Comparison of ENCODE assay signal across 1 cellular context in the genomic region with DNA sequence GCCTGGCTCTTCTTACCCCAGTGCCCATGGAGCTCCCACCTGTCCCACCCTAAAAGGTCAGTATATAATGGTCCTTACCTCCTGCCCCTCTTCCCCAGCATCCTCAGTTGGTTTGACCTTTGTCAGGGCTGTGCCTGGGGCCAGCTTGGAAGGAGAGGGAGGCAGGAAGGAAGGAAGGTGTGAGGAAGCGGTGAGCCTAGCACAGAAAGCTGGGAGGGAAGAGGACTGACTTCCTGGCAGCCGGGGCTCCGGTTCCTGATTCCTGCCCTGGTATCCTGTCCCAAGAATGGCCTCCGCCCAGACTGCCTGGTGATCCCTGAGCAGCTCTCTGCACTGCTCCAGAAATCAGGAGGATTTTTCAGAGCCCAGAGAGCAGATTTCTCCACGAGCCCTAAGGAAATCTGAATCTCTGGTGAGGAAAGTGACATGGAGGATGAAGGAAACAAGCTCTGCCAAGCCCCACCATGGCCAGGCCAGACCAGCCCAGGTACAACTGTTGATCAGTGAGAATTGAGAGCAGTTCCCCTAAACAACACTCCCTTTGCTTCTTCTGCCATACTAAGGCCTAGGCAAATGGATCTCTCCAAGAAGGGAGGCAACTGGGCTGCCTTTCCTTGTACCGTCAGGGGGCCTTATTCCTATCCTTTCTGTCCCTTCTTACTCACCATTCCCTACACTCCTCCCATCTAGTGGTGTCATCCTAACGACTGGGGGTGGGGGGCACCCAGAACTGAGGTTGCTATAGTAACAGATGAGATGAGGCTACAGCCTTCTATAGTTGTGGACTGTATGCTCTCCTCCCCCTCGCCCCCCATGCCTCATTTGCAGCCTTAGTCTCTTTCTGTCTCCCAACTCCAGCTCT.
TF ChIP-seq lines count a peak whose summit lies in the region.

No MANE protein-coding gene starts in this region.

TF ChIP-seq in GM23338, 12 proteins besides CTCF, POLR2A, EP300 and RAD21:
- TF ChIP-seq, protein P1, sequence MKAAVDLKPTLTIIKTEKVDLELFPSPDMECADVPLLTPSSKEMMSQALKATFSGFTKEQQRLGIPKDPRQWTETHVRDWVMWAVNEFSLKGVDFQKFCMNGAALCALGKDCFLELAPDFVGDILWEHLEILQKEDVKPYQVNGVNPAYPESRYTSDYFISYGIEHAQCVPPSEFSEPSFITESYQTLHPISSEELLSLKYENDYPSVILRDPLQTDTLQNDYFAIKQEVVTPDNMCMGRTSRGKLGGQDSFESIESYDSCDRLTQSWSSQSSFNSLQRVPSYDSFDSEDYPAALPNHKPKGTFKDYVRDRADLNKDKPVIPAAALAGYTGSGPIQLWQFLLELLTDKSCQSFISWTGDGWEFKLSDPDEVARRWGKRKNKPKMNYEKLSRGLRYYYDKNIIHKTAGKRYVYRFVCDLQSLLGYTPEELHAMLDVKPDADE (IDR thresholded peaks at IDR 0.05) = no peak
- TF ChIP-seq, protein P2, sequence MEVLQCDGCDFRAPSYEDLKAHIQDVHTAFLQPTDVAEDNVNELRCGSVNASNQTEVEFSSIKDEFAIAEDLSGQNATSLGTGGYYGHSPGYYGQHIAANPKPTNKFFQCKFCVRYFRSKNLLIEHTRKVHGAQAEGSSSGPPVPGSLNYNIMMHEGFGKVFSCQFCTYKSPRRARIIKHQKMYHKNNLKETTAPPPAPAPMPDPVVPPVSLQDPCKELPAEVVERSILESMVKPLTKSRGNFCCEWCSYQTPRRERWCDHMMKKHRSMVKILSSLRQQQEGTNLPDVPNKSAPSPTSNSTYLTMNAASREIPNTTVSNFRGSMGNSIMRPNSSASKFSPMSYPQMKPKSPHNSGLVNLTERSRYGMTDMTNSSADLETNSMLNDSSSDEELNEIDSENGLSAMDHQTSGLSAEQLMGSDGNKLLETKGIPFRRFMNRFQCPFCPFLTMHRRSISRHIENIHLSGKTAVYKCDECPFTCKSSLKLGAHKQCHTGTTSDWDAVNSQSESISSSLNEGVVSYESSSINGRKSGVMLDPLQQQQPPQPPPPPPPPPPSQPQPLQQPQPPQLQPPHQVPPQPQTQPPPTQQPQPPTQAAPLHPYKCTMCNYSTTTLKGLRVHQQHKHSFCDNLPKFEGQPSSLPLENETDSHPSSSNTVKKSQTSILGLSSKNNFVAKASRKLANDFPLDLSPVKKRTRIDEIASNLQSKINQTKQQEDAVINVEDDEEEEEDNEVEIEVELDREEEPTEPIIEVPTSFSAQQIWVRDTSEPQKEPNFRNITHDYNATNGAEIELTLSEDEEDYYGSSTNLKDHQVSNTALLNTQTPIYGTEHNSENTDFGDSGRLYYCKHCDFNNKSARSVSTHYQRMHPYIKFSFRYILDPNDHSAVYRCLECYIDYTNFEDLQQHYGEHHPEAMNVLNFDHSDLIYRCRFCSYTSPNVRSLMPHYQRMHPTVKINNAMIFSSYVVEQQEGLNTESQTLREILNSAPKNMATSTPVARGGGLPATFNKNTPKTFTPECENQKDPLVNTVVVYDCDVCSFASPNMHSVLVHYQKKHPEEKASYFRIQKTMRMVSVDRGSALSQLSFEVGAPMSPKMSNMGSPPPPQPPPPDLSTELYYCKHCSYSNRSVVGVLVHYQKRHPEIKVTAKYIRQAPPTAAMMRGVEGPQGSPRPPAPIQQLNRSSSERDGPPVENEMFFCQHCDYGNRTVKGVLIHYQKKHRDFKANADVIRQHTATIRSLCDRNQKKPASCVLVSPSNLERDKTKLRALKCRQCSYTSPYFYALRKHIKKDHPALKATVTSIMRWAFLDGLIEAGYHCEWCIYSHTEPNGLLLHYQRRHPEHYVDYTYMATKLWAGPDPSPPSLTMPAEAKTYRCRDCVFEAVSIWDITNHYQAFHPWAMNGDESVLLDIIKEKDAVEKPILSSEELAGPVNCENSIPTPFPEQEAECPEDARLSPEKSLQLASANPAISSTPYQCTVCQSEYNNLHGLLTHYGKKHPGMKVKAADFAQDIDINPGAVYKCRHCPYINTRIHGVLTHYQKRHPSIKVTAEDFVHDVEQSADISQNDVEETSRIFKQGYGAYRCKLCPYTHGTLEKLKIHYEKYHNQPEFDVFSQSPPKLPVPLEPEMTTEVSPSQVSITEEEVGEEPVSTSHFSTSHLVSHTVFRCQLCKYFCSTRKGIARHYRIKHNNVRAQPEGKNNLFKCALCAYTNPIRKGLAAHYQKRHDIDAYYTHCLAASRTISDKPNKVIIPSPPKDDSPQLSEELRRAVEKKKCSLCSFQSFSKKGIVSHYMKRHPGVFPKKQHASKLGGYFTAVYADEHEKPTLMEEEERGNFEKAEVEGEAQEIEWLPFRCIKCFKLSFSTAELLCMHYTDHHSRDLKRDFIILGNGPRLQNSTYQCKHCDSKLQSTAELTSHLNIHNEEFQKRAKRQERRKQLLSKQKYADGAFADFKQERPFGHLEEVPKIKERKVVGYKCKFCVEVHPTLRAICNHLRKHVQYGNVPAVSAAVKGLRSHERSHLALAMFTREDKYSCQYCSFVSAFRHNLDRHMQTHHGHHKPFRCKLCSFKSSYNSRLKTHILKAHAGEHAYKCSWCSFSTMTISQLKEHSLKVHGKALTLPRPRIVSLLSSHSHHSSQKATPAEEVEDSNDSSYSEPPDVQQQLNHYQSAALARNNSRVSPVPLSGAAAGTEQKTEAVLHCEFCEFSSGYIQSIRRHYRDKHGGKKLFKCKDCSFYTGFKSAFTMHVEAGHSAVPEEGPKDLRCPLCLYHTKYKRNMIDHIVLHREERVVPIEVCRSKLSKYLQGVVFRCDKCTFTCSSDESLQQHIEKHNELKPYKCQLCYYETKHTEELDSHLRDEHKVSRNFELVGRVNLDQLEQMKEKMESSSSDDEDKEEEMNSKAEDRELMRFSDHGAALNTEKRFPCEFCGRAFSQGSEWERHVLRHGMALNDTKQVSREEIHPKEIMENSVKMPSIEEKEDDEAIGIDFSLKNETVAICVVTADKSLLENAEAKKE (CRISPR knock-in tag; IDR thresholded peaks at IDR 0.05) = no peak
- TF ChIP-seq EZH2 (IDR thresholded peaks at IDR 0.05; ENCODE audit: low read depth, unreplicated experiment) (no peak), NANOG (IDR thresholded peaks at IDR 0.05; ENCODE audit: borderline replicate concordance) (no peak), EZH2phosphoT487 (IDR thresholded peaks at IDR 0.05; ENCODE audit: unreplicated experiment) (no peak)
